In genomic region chr9:6714176-6714575, GRCh38 we compare ENCODE assay signal across 20 cellular contexts. TPM values are rescaled to one million over a fixed set of nuclear protein-coding genes. Genes with fewer than 3 reads are reported as not detected.
DNase-seq lines count a peak whose midpoint lies in the region; ATAC-seq and TF ChIP-seq lines count a peak whose summit lies in the region.
"Had no signal": no experiment of that assay in that cellular context is flagged by ENCODE, and none has a peak within 500 bp of the region (broad histone marks: within the 10 kb centered on the region; RNA-seq: fewer than 3 reads in every experiment).

No MANE protein-coding gene starts in this region.

- H3K4me1 ChIP-seq in right lobe of liver = peaks cover 0 to 10% (median 0%) of the 10 kb centered on the region in 4 donors

- peaks cover 6% of the 10 kb centered on the region for H3K4me1 Mint-ChIP-seq in CD4-positive, alpha-beta T cell (ENCODE audit: low read depth)
- H3K4me1 Mint-ChIP-seq in activated T-helper 17 cell treated with anti-CD3 and anti-CD28 coated beads, Interleukin-2, amount 50 U/mL, for 72 hours = no peaks in the 10 kb centered on the region

- H3K27ac Mint-ChIP-seq in CD4-positive, alpha-beta T cell = no peak overlapping the region
- no peak overlapping the region for H3K27ac Mint-ChIP-seq in activated T-helper 17 cell treated with anti-CD3 and anti-CD28 coated beads, Interleukin-2, amount 50 U/mL, for 72 hours
- H3K27ac Mint-ChIP-seq: CD8-positive, alpha-beta T cell had no signal

- no peaks in the 10 kb centered on the region for H3K9me3 Mint-ChIP-seq in CD4-positive, alpha-beta T cell
- H3K9me3 Mint-ChIP-seq in activated T-helper 17 cell treated with anti-CD3 and anti-CD28 coated beads, Interleukin-2, amount 50 U/mL, for 72 hours = no peaks in the 10 kb centered on the region
- H3K9me3 Mint-ChIP-seq: CD8-positive, alpha-beta T cell had no signal

- TF ChIP-seq POLR2A in right lobe of liver (IDR thresholded peaks at IDR 0.05) = no peak

- H3K9me3 ChIP-seq in CD4-positive, alpha-beta T cell (ENCODE audit: control insufficient read depth, low read length) = no peaks in the 10 kb centered on the region
- H3K9me3 ChIP-seq in right lobe of liver = no peaks in the 10 kb centered on the region
- H3K9me3 ChIP-seq: A549 had no signal

- no peak for TF ChIP-seq CTCF in CD4-positive, alpha-beta T cell (IDR thresholded peaks at IDR 0.05)
- TF ChIP-seq CTCF in right lobe of liver (IDR thresholded peaks at IDR 0.05) = no peak

- no peaks in the 10 kb centered on the region for H3K27me3 Mint-ChIP-seq in CD4-positive, alpha-beta T cell
- H3K27me3 Mint-ChIP-seq in activated T-helper 17 cell treated with anti-CD3 and anti-CD28 coated beads, Interleukin-2, amount 50 U/mL, for 72 hours = no peaks in the 10 kb centered on the region

- POLR2A ChIA-PET in CD4-positive, alpha-beta T cell (lab: Charles Lee) = interaction anchor here (0.8 to 3.0 kb wide), 2 partner anchors 11 to 43 kb away, joined by 4 to 24 read pairs; partner anchors contain the start of gene KDM4C

- DNase-seq in AML-193 (lab: John Stamatoyannopoulos, UW) (peak; percentile 9 to 21), right lobe of liver (peak in 1 of 3 donors; percentile 60), AG08396 (ENCODE audit: low spot score) (no peak), NCI-H748 (lab: John Stamatoyannopoulos, UW; ENCODE audit: unreplicated experiment) (no peak), GM19240 (ENCODE audit: insufficient read length, low spot score) (no peak)
- no peak for DNase-seq in CD4-positive, alpha-beta T cell
- no peak for DNase-seq in activated CD8-positive, alpha-beta memory T cell treated with anti-CD3 and anti-CD28 coated beads, Interleukin-2, amount 50 U/mL, for 4 hours
- DNase-seq: CD8-positive, alpha-beta T cell; H7; Kasumi-1; NCI-H1105; NCI-H146; NCI-H2029 treated with DMSO at 0.1 percent for 48 hours; NCI-H226; NCI-H510A treated with DMSO at 0.1 percent for 48 hours; NCI-H774; SW 1271 had no signal

- no peak overlapping the region for H3K4me3 ChIP-seq in right lobe of liver
- H3K4me3 ChIP-seq: A549, SK-N-MC had no signal

- 15% methylated on average over 1 of the region's 2 CpGs for WGBS in right lobe of liver (ENCODE audit: insufficient coverage, low coverage, low lambda C conversion rate, missing lambda C conversion rate)

- H3K27me3 ChIP-seq in CD4-positive, alpha-beta T cell (ENCODE audit: control insufficient read depth, insufficient read depth, low read length) = no peaks in the 10 kb centered on the region
- H3K27me3 ChIP-seq in right lobe of liver = no peaks in the 10 kb centered on the region

- no peak for ATAC-seq in CD4-positive, alpha-beta T cell (ENCODE audit: poor library complexity)
- no peak for ATAC-seq in activated T-helper 17 cell treated with anti-CD3 and anti-CD28 coated beads, Interleukin-2, amount 50 U/mL, for 72 hours (replicated peaks)
- peak; percentile 38 to 54 (median 46) for ATAC-seq in right lobe of liver
- ATAC-seq: A549; CD8-positive, alpha-beta T cell had no signal

- no peak overlapping the region for H3K27ac ChIP-seq in CD4-positive, alpha-beta T cell (ENCODE audit: low read depth, low read length)
- peak overlapping the region; percentile 81 to 98 (median 98) for H3K27ac ChIP-seq in right lobe of liver
- H3K27ac ChIP-seq: A549, SK-N-MC had no signal

- peak overlapping the region; percentile 62 for H3K4me3 Mint-ChIP-seq in CD4-positive, alpha-beta T cell
- H3K4me3 Mint-ChIP-seq in activated T-helper 17 cell treated with anti-CD3 and anti-CD28 coated beads, Interleukin-2, amount 50 U/mL, for 72 hours = peak overlapping the region; percentile 87

- CTCF ChIA-PET in CD4-positive, alpha-beta T cell (lab: Charles Lee) = interaction anchor here (0.6 kb wide), 1 partner anchor 9 kb away, joined by 3 read pairs; no protein-coding TSS in a partner anchor

- H3K36me3 Mint-ChIP-seq in CD4-positive, alpha-beta T cell (ENCODE audit: low read depth) = no peaks in the 10 kb centered on the region
- H3K36me3 Mint-ChIP-seq in activated T-helper 17 cell treated with anti-CD3 and anti-CD28 coated beads, Interleukin-2, amount 50 U/mL, for 72 hours (ENCODE audit: low read depth) = peaks cover 7% of the 10 kb centered on the region
- H3K36me3 Mint-ChIP-seq: CD8-positive, alpha-beta T cell had no signal

- peaks cover 0 to 4% (median 0%) of the 10 kb centered on the region in 4 donors for H3K36me3 ChIP-seq in right lobe of liver

- intact Hi-C loops in CD4-positive, alpha-beta T cell (cut with DNase I, micrococcal nuclease) = no loop called here
- intact Hi-C loops in right lobe of liver (cut with DNase I) = no loop called here

RNA-seq across cellular contexts. Expression of gene KDM4C, which starts 43.6 kb away (rescaled TPM):
- 10 to 100 TPM; 60.1 to 61.3 TPM for total RNA-seq in CD4-positive, alpha-beta T cell
- 10 to 100 TPM; 46.6 to 70.9 TPM for total RNA-seq in activated T-helper 17 cell treated with anti-CD3 and anti-CD28 coated beads, Interleukin-2, amount 50 U/mL, for 72 hours
- 10 to 100 TPM; 14.1 to 20.9 (median 15.3) TPM for total RNA-seq in right lobe of liver

Comparison
In these comparisons a context has a peak if more than half of its experiments do, and no peak if none do; other contexts are left out.
1. DNase-seq: peak in AML-193 (2 of 2); none in CD4-positive, alpha-beta T cell (0 of 10), activated CD8-positive, alpha-beta memory T cell treated with anti-CD3 and anti-CD28 coated beads, Interleukin-2, amount 50 U/mL, for 4 hours (single experiment), AG08396 (single experiment), NCI-H748 (single experiment) and GM19240 (single experiment).
2. ATAC-seq: peak in right lobe of liver (4 of 4); none in CD4-positive, alpha-beta T cell (single experiment) and activated T-helper 17 cell treated with anti-CD3 and anti-CD28 coated beads, Interleukin-2, amount 50 U/mL, for 72 hours (single experiment).